1 cellular context compared by ENCODE assay signal in genomic region chr2:43766006-43766405, GRCh38.
TF ChIP-seq lines count a peak whose summit lies in the region.

No MANE protein-coding gene starts in this region.

TF ChIP-seq in K562, 482 proteins besides CTCF, POLR2A, EP300 and RAD21:
- no peak for TF ChIP-seq KAT8 (IDR thresholded peaks at IDR 0.05; ENCODE audit: low read depth)
- no peak for TF ChIP-seq KLF1 (tag; IDR thresholded peaks at IDR 0.05)
- TF ChIP-seq NCOA2 (IDR thresholded peaks at IDR 0.05; ENCODE audit: partially characterized antibody in 2 of 2), result no peak
- TF ChIP-seq SOX6 (IDR thresholded peaks at IDR 0.05), result no peak
- no peak for TF ChIP-seq TCF15 (CRISPR knock-in tag; IDR thresholded peaks at IDR 0.05)
- TF ChIP-seq HES1 (IDR thresholded peaks at IDR 0.05; ENCODE audit: low read depth), result no peak
- no peak for TF ChIP-seq AFF4 (CRISPR knock-in tag; IDR thresholded peaks at IDR 0.05)
- TF ChIP-seq KAT7 (CRISPR knock-in tag; IDR thresholded peaks at IDR 0.05; ENCODE audit: borderline replicate concordance), result no peak
- TF ChIP-seq LCOR (CRISPR knock-in tag; IDR thresholded peaks at IDR 0.05), result no peak
- TF ChIP-seq ZNF146 (CRISPR knock-in tag; IDR thresholded peaks at IDR 0.05; ENCODE audit: unreplicated experiment), result no peak
- TF ChIP-seq TBL1XR1 (IDR thresholded peaks at IDR 0.05; ENCODE audit: low read length in 2 of 2), result no peak
- TF ChIP-seq FOXJ2 (tag; IDR thresholded peaks at IDR 0.05), result no peak
- TF ChIP-seq CCAR2 (IDR thresholded peaks at IDR 0.05; ENCODE audit: low read depth, low read length), result no peak
